In genomic region chr1:214445846-214446614, GRCh38 we compare ENCODE assay signal across 8 cellular contexts.
A peak's percentile ranks its signal among the peaks of the same experiment; 100 is the strongest.
DNase-seq lines count a peak whose midpoint lies in the region; ATAC-seq and TF ChIP-seq lines count a peak whose summit lies in the region.

No MANE protein-coding gene starts in this region.

- H3K36me3 ChIP-seq in GM23338 (ENCODE audit: insufficient read depth): no peaks in the 10 kb centered on the region

- H3K9me3 Mint-ChIP-seq in GM23338: no peaks in the 10 kb centered on the region
- H3K9me3 Mint-ChIP-seq in CD14-positive monocyte: peaks cover 0 to 3% (median 0%) of the 10 kb centered on the region in 7 donors

- H3K4me1 ChIP-seq in GM23338 (ENCODE audit: insufficient read depth) (peaks cover 40% of the 10 kb centered on the region), right cardiac atrium (ENCODE audit: control insufficient read depth, insufficient read depth, low read length) (peaks cover 7% of the 10 kb centered on the region)

- H3K79me2 ChIP-seq in GM23338 (replicated peaks; ENCODE audit: insufficient read depth): peaks cover 33% of the 10 kb centered on the region

- WGBS in right cardiac atrium: 47% methylated on average over 2 of the region's 2 CpGs

- H3K4me2 ChIP-seq in GM23338: peak overlapping the region; percentile 16

- H3K27me3 Mint-ChIP-seq in GM23338 (ENCODE audit: insufficient read depth, low read depth, poor library complexity) (peaks cover 12% of the 10 kb centered on the region), CD14-positive monocyte (ENCODE audit: low read depth in 3 of 3) (peaks cover 0 to 3% (median 2%) of the 10 kb centered on the region in 3 donors)

- H3K36me3 Mint-ChIP-seq in GM23338 (ENCODE audit: low read depth) (peaks cover 4% of the 10 kb centered on the region; the same call in 2 of the 3 replicates), CD14-positive monocyte (no peaks in the 10 kb centered on the region)

- H3F3A ChIP-seq in GM23338 (replicated peaks; ENCODE audit: low read depth): 0 out of 2 replicates have a peak, but pooled peaks cover 2% of the 10 kb centered on the region

- no peak overlapping the region for H3K4me3 Mint-ChIP-seq in GM23338
- no peak overlapping the region for H3K4me3 Mint-ChIP-seq in CD14-positive monocyte

- peaks cover 73% of the 10 kb centered on the region for H3K4me1 Mint-ChIP-seq in GM23338
- H3K4me1 Mint-ChIP-seq in CD14-positive monocyte: peaks cover 2% of the 10 kb centered on the region

- H2AFZ ChIP-seq in GM23338: no peak overlapping the region

- TF ChIP-seq CTCF in GM23338 (conservative IDR thresholded peaks at IDR 0.05; ENCODE audit: low read depth in 2 of 2): no peak
- no peak for TF ChIP-seq CTCF in choroid plexus epithelial cell (conservative IDR thresholded peaks at IDR 0.05; ENCODE audit: low read depth, low read length)
- no peak for TF ChIP-seq CTCF in CD14-positive monocyte (IDR thresholded peaks at IDR 0.05)

- H3K9me2 ChIP-seq in GM23338 (ENCODE audit: insufficient read depth): no peaks in the 10 kb centered on the region

- H3K27me3 ChIP-seq in GM23338 (ENCODE audit: insufficient read depth) (no peaks in the 10 kb centered on the region), right cardiac atrium (ENCODE audit: control insufficient read depth, insufficient read depth) (no peaks in the 10 kb centered on the region)

- ATAC-seq in GM23338 (no peak), right cardiac atrium (no peak)

- H3K27ac Mint-ChIP-seq in GM23338 (peak overlapping the region; percentile 98), CD14-positive monocyte (no peak overlapping the region)

- DNase-seq in GM23338 (ENCODE audit: low spot score) (no peak), NCI-H524 treated with DMSO at 0.1 percent for 48 hours (lab: John Stamatoyannopoulos, UW) (peak; percentile 69), choroid plexus epithelial cell (ENCODE audit: low read depth) (peak; percentile 66), renal cortical epithelial cell (ENCODE audit: low read depth) (peak; percentile 86), hypothalamus (lab: John Stamatoyannopoulos, UW) (no peak), CD14-positive monocyte (ENCODE audit: low spot score) (no peak), right cardiac atrium (no peak)
- DNase-seq in stimulated activated CD4-positive, alpha-beta T cell treated with anti-CD3 and anti-CD28 coated beads, Interleukin-15, amount 100 ng/mL, for 24 hours: no peak

- H3K9me3 ChIP-seq in right cardiac atrium (ENCODE audit: control insufficient read depth, low read length): no peaks in the 10 kb centered on the region

- no peak overlapping the region for H3K4me3 ChIP-seq in GM23338
- H3K4me3 ChIP-seq in choroid plexus epithelial cell (ENCODE audit: low read depth, low read length): no peak overlapping the region
- no peak overlapping the region for H3K4me3 ChIP-seq in right cardiac atrium (ENCODE audit: low read length)

- intact Hi-C loops in CD14-positive monocyte (cut with micrococcal nuclease): no loop called here
- intact Hi-C loops in right cardiac atrium (cut with DNase I): no loop called here

- no peaks in the 10 kb centered on the region for H4K20me1 ChIP-seq in GM23338 (replicated peaks; ENCODE audit: insufficient read depth)

- peak overlapping the region; percentile 97 for H3K27ac ChIP-seq in GM23338 (ENCODE audit: low read depth)
- no peak overlapping the region for H3K27ac ChIP-seq in right cardiac atrium (ENCODE audit: low read length)

TF ChIP-seq in GM23338, 12 proteins besides CTCF, POLR2A, EP300 and RAD21:
- TF ChIP-seq ZNF462 (CRISPR knock-in tag; IDR thresholded peaks at IDR 0.05) (no peak), STAT1 (IDR thresholded peaks at IDR 0.05; ENCODE audit: unreplicated experiment) (no peak), CREB1 (CRISPR knock-in tag; IDR thresholded peaks at IDR 0.05; ENCODE audit: low read depth) (no peak), EZH2 (IDR thresholded peaks at IDR 0.05; ENCODE audit: low read depth, unreplicated experiment) (no peak)

Comparison
In these comparisons a context has a peak if more than half of its experiments do, and no peak if none do; other contexts are left out.
1. DNase-seq: peak in NCI-H524 treated with DMSO at 0.1 percent for 48 hours (single experiment), choroid plexus epithelial cell (single experiment) and renal cortical epithelial cell (single experiment); none in GM23338 (single experiment), hypothalamus (0 of 51), stimulated activated CD4-positive, alpha-beta T cell treated with anti-CD3 and anti-CD28 coated beads, Interleukin-15, amount 100 ng/mL, for 24 hours (single experiment), CD14-positive monocyte (single experiment) and right cardiac atrium (0 of 3).